In genomic region chr6:136535017-136535416, GRCh38 we compare ENCODE assay signal across 16 cellular contexts.
"Had no signal": no experiment of that assay in that cellular context is flagged by ENCODE, and none has a peak within 500 bp of the region (broad histone marks: within the 10 kb centered on the region; RNA-seq: fewer than 3 reads in every experiment).

No MANE protein-coding gene starts in this region.

- H3K4me1 Mint-ChIP-seq: naive thymus-derived CD8-positive, alpha-beta T cell had no signal

- H3K27ac ChIP-seq: coronary artery, heart left ventricle, ovary, tibial artery, upper lobe of left lung, vagina had no signal

- H3K4me1 ChIP-seq: heart left ventricle, tibial artery, upper lobe of left lung, vagina had no signal

- H3K9me3 ChIP-seq: heart left ventricle, ovary, tibial artery, upper lobe of left lung, vagina had no signal

- H3K27ac Mint-ChIP-seq: naive thymus-derived CD8-positive, alpha-beta T cell had no signal

- ATAC-seq: esophagus mucosa; heart left ventricle; naive thymus-derived CD8-positive, alpha-beta T cell; right cardiac atrium had no signal

- DNase-seq: effector CD8-positive, alpha-beta T cell; heart left ventricle; hippocampal formation; kidney glomerular epithelial cell; naive thymus-derived CD8-positive, alpha-beta T cell; nucleus accumbens; ovary; right cardiac atrium; small intestine; stimulated activated CD4-positive, alpha-beta T cell treated with anti-CD3 and anti-CD28 coated beads, Interleukin-12 subunit alpha, Interleukin-12 subunit beta, amount 100 ng/mL, for 4 hours; stimulated activated naive CD4-positive, alpha-beta T cell treated with Interleukin-2 at 50 U/mL for 16 hours; tibial artery; upper lobe of left lung had no signal

- H3K27me3 ChIP-seq: heart left ventricle, ovary, tibial artery, upper lobe of left lung, vagina had no signal

- H3K36me3 ChIP-seq: heart left ventricle, ovary, tibial artery, upper lobe of left lung, vagina had no signal

- H3K4me3 Mint-ChIP-seq: naive thymus-derived CD8-positive, alpha-beta T cell had no signal

- H3K36me3 Mint-ChIP-seq: naive thymus-derived CD8-positive, alpha-beta T cell had no signal

- H3K4me3 ChIP-seq: coronary artery, heart left ventricle, ovary, tibial artery, upper lobe of left lung, vagina had no signal
